ENCODE assay signal across 9 cellular contexts in the genomic region with DNA sequence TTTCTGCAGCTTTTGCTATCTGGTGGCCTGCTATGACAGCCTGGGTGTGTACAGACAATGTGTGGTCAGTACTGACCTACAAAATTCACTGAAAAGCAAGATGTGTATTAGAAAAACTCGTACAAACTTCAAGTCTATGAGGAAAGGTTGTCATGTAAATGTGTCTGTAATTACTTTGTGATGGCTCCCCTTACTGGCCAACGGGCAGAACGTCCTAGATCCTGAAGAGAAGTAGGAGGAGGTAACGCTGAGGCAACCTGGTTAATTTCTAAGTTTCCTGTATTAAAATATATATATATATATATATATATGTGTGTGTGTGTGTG.
A peak's percentile ranks its signal among the peaks of the same experiment; 100 is the strongest.
DNase-seq lines count a peak whose midpoint lies in the region; TF ChIP-seq lines count a peak whose summit lies in the region.
"Had no signal": no experiment of that assay in that cellular context is flagged by ENCODE, and none has a peak within 500 bp of the region (broad histone marks: within the 10 kb centered on the region; RNA-seq: fewer than 3 reads in every experiment).

No MANE protein-coding gene starts in this region.

- H3K27ac ChIP-seq in GM23248 (no peak overlapping the region), OCI-LY7 (ENCODE audit: low read depth, low read length, poor library complexity, severe bottlenecking) (no peak overlapping the region), mesenchymal stem cell (ENCODE audit: low read length, poor library complexity, severe bottlenecking) (no peak overlapping the region)

- no peak overlapping the region for H2AFZ ChIP-seq in GM23248
- peak overlapping the region; percentile 65 for H2AFZ ChIP-seq in OCI-LY7 (ENCODE audit: low read length)
- no peak overlapping the region for H2AFZ ChIP-seq in mesenchymal stem cell (ENCODE audit: low read depth, low read length)

- no peaks in the 10 kb centered on the region for H3K9me3 ChIP-seq in GM23248 (ENCODE audit: low read depth)
- H3K9me3 ChIP-seq in OCI-LY7 (ENCODE audit: low read length) = no peaks in the 10 kb centered on the region
- H3K9me3 ChIP-seq in mesenchymal stem cell (ENCODE audit: control insufficient read depth, low read length) = no peaks in the 10 kb centered on the region

- H3K4me2 ChIP-seq in GM23248 (ENCODE audit: unreplicated experiment) = no peak overlapping the region
- H3K4me2 ChIP-seq in OCI-LY7 (ENCODE audit: low read length) = no peak overlapping the region
- no peak overlapping the region for H3K4me2 ChIP-seq in mesenchymal stem cell (ENCODE audit: low read length, poor library complexity, severe bottlenecking)

- H2BK15ac ChIP-seq in mesenchymal stem cell (ENCODE audit: low read depth, poor library complexity, severe bottlenecking) = no peak overlapping the region

- peak; percentile 13 for DNase-seq in activated CD4-positive, alpha-beta T cell treated with anti-CD3 and anti-CD28 coated beads for 48 hours
- DNase-seq in activated CD4-positive, alpha-beta T cell treated with anti-CD3 and anti-CD28 coated beads for 1 hour = no peak
- DNase-seq in GM23248 = peak; percentile 69
- peak; percentile 24 for DNase-seq in Jurkat, Clone E6-1 (ENCODE audit: low read depth, low spot score)
- DNase-seq in OCI-LY7 (ENCODE audit: low spot score) = peak; percentile 66
- peak; percentile 32 for DNase-seq in endothelial cell (ENCODE audit: low spot score)
- peak; percentile 69 for DNase-seq in mesenchymal stem cell
- DNase-seq in stimulated activated CD8-positive, alpha-beta memory T cell treated with anti-CD3 and anti-CD28 coated beads, Interleukin-4, amount 100 ng/mL, for 48 hours = no peak

- H4K20me1 ChIP-seq in GM23248 (ENCODE audit: insufficient read depth) (no peaks in the 10 kb centered on the region), OCI-LY7 (ENCODE audit: insufficient read depth, low read length) (no peaks in the 10 kb centered on the region)

- H3K9me2 ChIP-seq in GM23248 (ENCODE audit: insufficient read depth) (no peaks in the 10 kb centered on the region), OCI-LY7 (ENCODE audit: insufficient read depth, low read length) (no peaks in the 10 kb centered on the region)

- intact Hi-C loops in OCI-LY7 (cut with micrococcal nuclease; ENCODE audit: unreplicated experiment) = loop anchor here (1.0 to 5.0 kb wide), 3 partner anchors 116 to 297 kb away; no protein-coding TSS in a partner anchor

- H3K36me3 Mint-ChIP-seq in endothelial cell (ENCODE audit: low read depth, unreplicated experiment) = no peaks in the 10 kb centered on the region

- no peak overlapping the region for H2BK5ac ChIP-seq in mesenchymal stem cell (ENCODE audit: low read depth, low read length, poor library complexity, severe bottlenecking)

- BruUV-seq in OCI-LY7 (replicated peaks; lab: Mats Ljungman, UMichigan) = no TSS peak

- H3F3A ChIP-seq in GM23248 (ENCODE audit: insufficient read depth) = no peaks in the 10 kb centered on the region

- no peak overlapping the region for H3K14ac ChIP-seq in mesenchymal stem cell (ENCODE audit: low read length in 2 of 2)

- POLR2A ChIA-PET in OCI-LY7 (lab: Charles Lee) = interaction anchor here (0.9 to 1.2 kb wide), 2 partner anchors 9 to 23 kb away, joined by 3 read pairs; no protein-coding TSS in a partner anchor

- H3K4me3 ChIP-seq in GM23248 (no peak overlapping the region), OCI-LY7 (ENCODE audit: low read depth, low read length, poor library complexity, severe bottlenecking) (no peak overlapping the region), mesenchymal stem cell (ENCODE audit: insufficient read depth in 1 of 2, low read depth in 1 of 2, low read length in 2 of 2) (no peak overlapping the region)
- no peak overlapping the region for H3K4me3 ChIP-seq in Jurkat, Clone E6-1 (ENCODE audit: low read length)

- no peaks in the 10 kb centered on the region for H3K79me1 ChIP-seq in mesenchymal stem cell (replicated peaks; ENCODE audit: low read length, poor library complexity, severe bottlenecking)

- H3K36me3 ChIP-seq in GM23248 (ENCODE audit: low read depth) (no peaks in the 10 kb centered on the region), OCI-LY7 (ENCODE audit: insufficient read depth, low read length) (no peaks in the 10 kb centered on the region), mesenchymal stem cell (ENCODE audit: control insufficient read depth in 1 of 2, insufficient read depth in 2 of 2, low read depth in 1 of 2, low read length in 2 of 2) (no peaks in the 10 kb centered on the region)

- no peaks in the 10 kb centered on the region for H3K27me3 Mint-ChIP-seq in endothelial cell (ENCODE audit: unreplicated experiment)
- H3K27me3 Mint-ChIP-seq: dendritic cell treated with granulocyte-macrophage colony-stimulating factor and Interleukin-4, amounts not matched to agents 40 ng/mL and 50 ng/mL, for 4 days had no signal

- no peak overlapping the region for H4K8ac ChIP-seq in mesenchymal stem cell (ENCODE audit: low read length)

- no peak overlapping the region for H3K27ac Mint-ChIP-seq in endothelial cell (ENCODE audit: unreplicated experiment)
- H3K27ac Mint-ChIP-seq: dendritic cell treated with granulocyte-macrophage colony-stimulating factor and Interleukin-4, amounts not matched to agents 40 ng/mL and 50 ng/mL, for 4 days had no signal

- H3K9me3 Mint-ChIP-seq in endothelial cell (ENCODE audit: unreplicated experiment) = no peaks in the 10 kb centered on the region
- H3K9me3 Mint-ChIP-seq: dendritic cell treated with granulocyte-macrophage colony-stimulating factor and Interleukin-4, amounts not matched to agents 40 ng/mL and 50 ng/mL, for 4 days had no signal

- peaks cover 7% of the 10 kb centered on the region for H3K4me1 Mint-ChIP-seq in endothelial cell (ENCODE audit: unreplicated experiment)

- H4K91ac ChIP-seq in mesenchymal stem cell (ENCODE audit: low read length) = no peak overlapping the region

- H2BK12ac ChIP-seq in mesenchymal stem cell (ENCODE audit: low read length in 2 of 2) = peak overlapping the region in 1 of 2 experiments; percentile 35

- in situ Hi-C loops in GM23248 (cut with MboI) = no loop called here

- H3K27me3 ChIP-seq in GM23248 (replicated peaks; ENCODE audit: insufficient read depth) (no peaks in the 10 kb centered on the region; the same call in 1 of the 2 replicates), mesenchymal stem cell (ENCODE audit: control insufficient read depth in 1 of 2, insufficient read depth in 1 of 2, low read length in 2 of 2) (no peaks in the 10 kb centered on the region)

- TF ChIP-seq CTCF in OCI-LY7 (conservative IDR thresholded peaks at IDR 0.05; ENCODE audit: low read length) (peak; percentile 78), endothelial cell (IDR thresholded peaks at IDR 0.05; ENCODE audit: unreplicated experiment) (no peak)

- H3K23ac ChIP-seq in mesenchymal stem cell (ENCODE audit: low read length in 2 of 2) = no peak overlapping the region

- no peak overlapping the region for H2BK120ac ChIP-seq in mesenchymal stem cell (ENCODE audit: low read depth, low read length)

- H2AK5ac ChIP-seq in mesenchymal stem cell (ENCODE audit: low read length, severe bottlenecking) = no peak overlapping the region

- H3K79me2 ChIP-seq in GM23248 (ENCODE audit: insufficient read depth) = no peaks in the 10 kb centered on the region
- no peaks in the 10 kb centered on the region for H3K79me2 ChIP-seq in OCI-LY7 (ENCODE audit: insufficient read depth, low read depth, low read length)

- CTCF ChIA-PET in OCI-LY7 (lab: Charles Lee; ENCODE audit: unreplicated experiment) = no interaction called here

- H3K4me1 ChIP-seq in GM23248 (ENCODE audit: insufficient read depth) = no peaks in the 10 kb centered on the region
- H3K4me1 ChIP-seq in OCI-LY7 (ENCODE audit: insufficient read depth, low read length, poor library complexity, severe bottlenecking) = peaks cover 23% of the 10 kb centered on the region
- H3K4me1 ChIP-seq in mesenchymal stem cell (ENCODE audit: control insufficient read depth, insufficient read depth, low read depth, low read length) = no peaks in the 10 kb centered on the region

- WGBS in GM23248 (ENCODE audit: low coverage in 1 of 2, low lambda C conversion rate in 2 of 2, missing lambda C conversion rate in 2 of 2), 2 experiments = 0% methylated on average over 4 of the region's 4 CpGs
- WGBS in mesenchymal stem cell = 14% methylated on average over 1 of the region's 4 CpGs

- H3K18ac ChIP-seq in mesenchymal stem cell (ENCODE audit: low read depth in 1 of 2, low read length in 2 of 2) = no peak overlapping the region

- H3K9ac ChIP-seq in GM23248 (no peak overlapping the region), mesenchymal stem cell (ENCODE audit: low read length) (no peak overlapping the region)

- no peak overlapping the region for H3K4ac ChIP-seq in mesenchymal stem cell (ENCODE audit: low read depth in 1 of 2, low read length in 2 of 2)

- no peak overlapping the region for H3K4me3 Mint-ChIP-seq in endothelial cell (ENCODE audit: unreplicated experiment)
- H3K4me3 Mint-ChIP-seq: dendritic cell treated with granulocyte-macrophage colony-stimulating factor and Interleukin-4, amounts not matched to agents 40 ng/mL and 50 ng/mL, for 4 days had no signal

Comparison
In these comparisons a context has a peak if more than half of its experiments do, and no peak if none do; other contexts are left out.
1. DNase-seq: peak in activated CD4-positive, alpha-beta T cell treated with anti-CD3 and anti-CD28 coated beads for 48 hours (single experiment), GM23248 (single experiment), Jurkat, Clone E6-1 (single experiment), OCI-LY7 (single experiment), endothelial cell (single experiment) and mesenchymal stem cell (single experiment); none in activated CD4-positive, alpha-beta T cell treated with anti-CD3 and anti-CD28 coated beads for 1 hour (single experiment) and stimulated activated CD8-positive, alpha-beta memory T cell treated with anti-CD3 and anti-CD28 coated beads, Interleukin-4, amount 100 ng/mL, for 48 hours (single experiment).